Comparison of ENCODE assay signal across 17 cellular contexts in the genomic region with DNA sequence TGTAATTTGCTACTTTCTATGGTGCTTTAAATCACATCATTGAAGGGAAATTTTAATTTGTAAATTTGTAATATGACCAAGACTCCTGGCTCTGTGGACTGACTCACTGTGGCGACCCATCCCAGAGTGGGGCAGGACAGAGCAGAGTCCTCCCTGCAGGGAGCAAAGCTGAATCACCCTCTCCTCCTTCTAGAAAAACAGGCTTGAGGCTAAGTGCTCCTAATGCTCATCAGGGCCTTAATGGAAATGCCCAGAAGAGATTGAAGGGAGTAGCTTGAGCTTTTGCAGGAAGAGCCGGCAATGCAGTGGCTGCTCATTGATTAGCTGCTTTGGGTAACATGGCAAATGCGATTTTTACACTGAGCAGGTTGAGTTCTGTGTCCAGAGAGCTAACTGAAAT. TPM values are rescaled to one million over a fixed set of nuclear protein-coding genes. Genes with fewer than 3 reads are reported as not detected.
A peak's percentile ranks its signal among the peaks of the same experiment; 100 is the strongest.
DNase-seq lines count a peak whose midpoint lies in the region; ATAC-seq and TF ChIP-seq lines count a peak whose summit lies in the region.
"Had no signal": no experiment of that assay in that cellular context is flagged by ENCODE, and none has a peak within 500 bp of the region (broad histone marks: within the 10 kb centered on the region; RNA-seq: fewer than 3 reads in every experiment).

No MANE protein-coding gene starts in this region.

- dilution Hi-C loops in mammary epithelial cell (cut with HindIII; ENCODE audit: low sequenced_read_pairs): no loop called here

- in situ Hi-C loops in ACHN (cut with HindIII; ENCODE audit: low pct_ligation_motif_present, low pct_unique_long_range_greater_than_20kb, low sequenced_read_pairs): no loop called here
- in situ Hi-C loops in mammary epithelial cell (cut with MboI; ENCODE audit: low sequenced_read_pairs in 2 of 2): no loop called here

- peaks cover 56% of the 10 kb centered on the region for H3K4me1 ChIP-seq in mammary epithelial cell (ENCODE audit: insufficient read depth, low read length)

- H3K27ac ChIP-seq in mammary epithelial cell (ENCODE audit: insufficient read depth, low read depth, low read length): no peak overlapping the region
- H3K27ac ChIP-seq: cardiac muscle cell, ovary had no signal

- intact Hi-C loops in mammary epithelial cell (cut with micrococcal nuclease): no loop called here

- no peak overlapping the region for H3K4me3 ChIP-seq in mammary epithelial cell (replicated peaks in 1 of 3; ENCODE audit: insufficient read depth in 1 of 3, low read depth in 2 of 3, low read length in 3 of 3)
- H3K4me3 ChIP-seq: cardiac muscle cell, ovary, tibial nerve had no signal

- no peak overlapping the region for H3K9ac ChIP-seq in mammary epithelial cell (ENCODE audit: insufficient read depth, low read length)

- no peaks in the 10 kb centered on the region for H3K27me3 ChIP-seq in mammary epithelial cell (ENCODE audit: insufficient read depth, low read length)
- H3K27me3 ChIP-seq: cardiac muscle cell, ovary, tibial nerve had no signal

- WGBS in mammary epithelial cell (ENCODE audit: low coverage, missing lambda C conversion rate): 88% methylated on average over 2 of the region's 3 CpGs

- BruUV-seq in mammary epithelial cell (replicated peaks; lab: Mats Ljungman, UMichigan): no TSS peak

- ATAC-seq in left lobe of liver (peak; percentile 30), GM21423 (IDR thresholded peaks at IDR 0.05; ENCODE audit: unreplicated experiment) (no peak), HG02852 (IDR thresholded peaks at IDR 0.05; ENCODE audit: unreplicated experiment) (no peak)

- H3K9me3 ChIP-seq in mammary epithelial cell (replicated peaks; ENCODE audit: insufficient read depth, low read length): no peaks in the 10 kb centered on the region
- H3K9me3 ChIP-seq: ovary, tibial nerve had no signal

- H2AFZ ChIP-seq in mammary epithelial cell (ENCODE audit: low read depth, low read length): no peak overlapping the region

- CTCF ChIA-PET in mammary epithelial cell (lab: Charles Lee; ENCODE audit: low non-redundant PET): interaction anchor here (0.9 to 1.1 kb wide), 2 partner anchors 9 to 25 kb away, joined by 3 to 4 read pairs; no protein-coding TSS in a partner anchor

- H3K36me3 ChIP-seq in mammary epithelial cell (ENCODE audit: insufficient read depth, low read length): peaks cover 12% of the 10 kb centered on the region
- H3K36me3 ChIP-seq: cardiac muscle cell, ovary had no signal

- TF ChIP-seq CTCF in mammary epithelial cell (conservative IDR thresholded peaks at IDR 0.05 in 1 of 2, IDR thresholded peaks at IDR 0.05 in 1 of 2; ENCODE audit: extremely low read depth in 1 of 2, insufficient read depth in 1 of 2, low read depth in 1 of 2, low read length in 2 of 2): no peak

- H3K79me2 ChIP-seq in mammary epithelial cell (ENCODE audit: insufficient read depth, low read length): no peaks in the 10 kb centered on the region

- H3K4me2 ChIP-seq in mammary epithelial cell (ENCODE audit: insufficient read depth, low read depth, low read length): no peak overlapping the region

- DNase-seq in ACHN: peak; percentile 55
- peak; percentile 83 for DNase-seq in LoVo (ENCODE audit: low spot score)
- DNase-seq in mammary epithelial cell: peak; percentile 84
- no peak for DNase-seq in left lobe of liver (ENCODE audit: low spot score)
- DNase-seq in SW480 (ENCODE audit: low spot score): no peak
- no peak for DNase-seq in middle frontal gyrus (ENCODE audit: extremely low spot score, low spot score)
- DNase-seq: activated CD4-positive, alpha-beta memory T cell treated with anti-CD3 and anti-CD28 coated beads, Interleukin-2, amount 10 ng/mL, durations not matched to agents 7 days and 5 days; activated effector memory CD4-positive, alpha-beta T cell treated with anti-CD3 and anti-CD28 coated beads, Interleukin-2, amount 50 U/mL, for 16 hours; DMS 273 treated with DMSO at 0.1 percent for 48 hours; NCI-H1417; NCI-H524; ovary; SHP77 had no signal

- no peaks in the 10 kb centered on the region for H4K20me1 ChIP-seq in mammary epithelial cell (ENCODE audit: insufficient read depth, low read length)

RNA-seq across cellular contexts. Expression of a gene that starts 16.8 kb away (rescaled TPM):
- total RNA-seq in mammary epithelial cell: 1,000 to 10,000 TPM in 1 of 2 donors, 100 to 1,000 TPM in 1; 213 to 2,371 TPM
- 1,008 TPM for polyA plus RNA-seq in mammary epithelial cell
- 997 TPM for polyA minus RNA-seq in mammary epithelial cell
- 45.0 TPM for total RNA-seq in left lobe of liver

RNA-seq across cellular contexts. Expression of a gene that starts 59.9 kb away (rescaled TPM):
- total RNA-seq in mammary epithelial cell (1,000 to 10,000 TPM in 1 of 2 donors, 100 to 1,000 TPM in 1; 395 to 2,534 TPM), left lobe of liver (14.0 TPM)
- 4,742 TPM for polyA plus RNA-seq in mammary epithelial cell
- polyA minus RNA-seq in mammary epithelial cell: 4,355 TPM

Comparison
In these comparisons a context has a peak if more than half of its experiments do, and no peak if none do; other contexts are left out.
1. DNase-seq: peak in ACHN (single experiment), LoVo (single experiment) and mammary epithelial cell (single experiment); none in left lobe of liver (single experiment), SW480 (single experiment) and middle frontal gyrus (single experiment).
2. RNA of a gene that starts 59.9 kb away (total RNA-seq): 395 to 2,534 TPM in mammary epithelial cell; 14.0 TPM in left lobe of liver (single experiment); every median in the first group is over 10 times any median in the second.